Comparison of ENCODE assay signal across 10 cellular contexts in the genomic region with DNA sequence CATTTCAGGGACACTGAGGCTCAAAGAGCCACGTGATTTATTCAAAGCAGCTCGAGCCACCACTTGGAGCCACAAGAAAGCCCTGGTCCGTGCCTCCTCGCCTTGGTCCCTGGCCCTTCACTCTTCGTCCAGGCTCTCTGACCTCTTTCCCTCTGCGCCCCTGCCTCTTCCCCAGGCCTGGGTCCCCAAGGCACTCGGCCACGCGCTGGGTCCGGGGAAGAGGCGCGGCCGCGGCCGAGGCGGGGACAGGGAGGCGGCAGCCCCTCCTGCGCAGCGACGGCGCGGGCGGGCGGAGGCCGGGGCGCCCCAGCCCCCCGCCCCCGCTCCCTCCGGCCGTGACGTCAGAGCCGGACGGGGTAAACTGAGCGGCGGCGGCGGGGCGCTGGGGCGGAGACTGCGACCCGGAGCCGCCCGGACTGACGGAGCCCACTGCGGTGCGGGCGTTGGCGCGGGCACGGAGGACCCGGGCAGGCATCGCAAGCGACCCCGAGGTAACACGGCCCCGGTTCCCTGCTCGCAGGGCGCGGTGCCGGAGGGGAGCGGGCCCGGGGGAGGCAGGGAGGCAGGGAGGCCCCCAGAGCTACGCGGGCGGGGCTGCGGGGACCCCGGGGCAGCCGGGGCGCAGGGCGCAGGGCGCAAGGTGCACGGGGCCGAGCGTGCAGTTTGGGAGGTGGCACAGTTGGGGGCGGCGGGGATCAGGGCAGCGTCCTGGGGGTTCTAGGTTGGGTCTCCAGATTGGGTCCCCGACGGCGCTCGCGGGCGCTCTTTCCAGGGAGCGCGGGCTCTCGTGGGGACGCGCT. TPM values are rescaled to one million over a fixed set of nuclear protein-coding genes. Genes with fewer than 3 reads are reported as not detected.
A peak's percentile ranks its signal among the peaks of the same experiment; 100 is the strongest.
DNase-seq lines count a peak whose midpoint lies in the region; ATAC-seq and TF ChIP-seq lines count a peak whose summit lies in the region.
"Had no signal": no experiment of that assay in that cellular context is flagged by ENCODE, and none has a peak within 500 bp of the region (broad histone marks: within the 10 kb centered on the region; RNA-seq: fewer than 3 reads in every experiment).

A gene (plus strand): TSS at position 385 of the 800 bp plus-strand sequence. CDS start 580 bp downstream, outside the sequence.

- in situ Hi-C loops in ACHN (cut with HindIII; ENCODE audit: low pct_ligation_motif_present, low pct_unique_long_range_greater_than_20kb, low sequenced_read_pairs), result no loop called here

- CTCF ChIA-PET in activated CD4-positive, alpha-beta memory T cell treated with anti-CD3 and anti-CD28 coated beads, Interleukin-2, amount 10 ng/mL, durations not matched to agents 7 days and 5 days (lab: Charles Lee), result interaction anchor here (0.6 kb wide), 1 partner anchor 78 kb away, joined by 3 read pairs; no protein-coding TSS in a partner anchor

- no peaks in the 10 kb centered on the region for H3K9me3 ChIP-seq in left ventricle myocardium inferior (replicated peaks)
- H3K9me3 ChIP-seq in vagina, result no peaks in the 10 kb centered on the region

- H3K27me3 ChIP-seq in left ventricle myocardium inferior (ENCODE audit: low read depth) (peaks cover 98% of the 10 kb centered on the region), vagina (no peaks in the 10 kb centered on the region)

- H3K36me3 ChIP-seq in left ventricle myocardium inferior, result no peaks in the 10 kb centered on the region
- H3K36me3 ChIP-seq in vagina, result no peaks in the 10 kb centered on the region

- H3K27ac ChIP-seq in left ventricle myocardium inferior (replicated peaks) (no peak within 1 kb of the TSS), vagina (peak within 1 kb of the TSS; percentile 80)

- H3K4me3 ChIP-seq in left ventricle myocardium inferior, result peak within 1 kb of the TSS; percentile 46
- peak within 1 kb of the TSS; percentile 51 to 53 for H3K4me3 ChIP-seq in vagina

- no peaks in the 10 kb centered on the region for H3K4me1 Mint-ChIP-seq in central memory CD8-positive, alpha-beta T cell
- peaks cover 4% of the 10 kb centered on the region for H3K4me1 Mint-ChIP-seq in mesothelial cell of epicardium
- H3K4me1 Mint-ChIP-seq in activated CD4-positive, alpha-beta memory T cell treated with anti-CD3 and anti-CD28 coated beads, Interleukin-2, amount 10 ng/mL, durations not matched to agents 7 days and 5 days, result peaks cover 2% of the 10 kb centered on the region
- H3K4me1 Mint-ChIP-seq in stimulated activated memory B cell treated with anti-CD40 and anti-IgM and Interleukin-4, amounts not matched to agents 10 μg/mL and 1 μg/mL and 100 μg/mL, for 72 hours, result no peaks in the 10 kb centered on the region

- TF ChIP-seq CTCF in left ventricle myocardium inferior (IDR thresholded peaks at IDR 0.05; ENCODE audit: borderline replicate concordance) (no peak), mesothelial cell of epicardium (IDR thresholded peaks at IDR 0.05; ENCODE audit: unreplicated experiment) (no peak), vagina (IDR thresholded peaks at IDR 0.05) (no peak)

- H3K9me3 Mint-ChIP-seq in central memory CD8-positive, alpha-beta T cell, result no peaks in the 10 kb centered on the region
- H3K9me3 Mint-ChIP-seq in mesothelial cell of epicardium, result no peaks in the 10 kb centered on the region
- H3K9me3 Mint-ChIP-seq in activated CD4-positive, alpha-beta memory T cell treated with anti-CD3 and anti-CD28 coated beads, Interleukin-2, amount 10 ng/mL, durations not matched to agents 7 days and 5 days, result no peaks in the 10 kb centered on the region
- H3K9me3 Mint-ChIP-seq in stimulated activated memory B cell treated with anti-CD40 and anti-IgM and Interleukin-4, amounts not matched to agents 10 μg/mL and 1 μg/mL and 100 μg/mL, for 72 hours, result peaks cover 10% of the 10 kb centered on the region

- POLR2A ChIA-PET in activated CD4-positive, alpha-beta memory T cell treated with anti-CD3 and anti-CD28 coated beads, Interleukin-2, amount 10 ng/mL, durations not matched to agents 7 days and 5 days (lab: Charles Lee), result no interaction called here

- H3K36me3 Mint-ChIP-seq in central memory CD8-positive, alpha-beta T cell (ENCODE audit: insufficient read depth), result no peaks in the 10 kb centered on the region
- H3K36me3 Mint-ChIP-seq in mesothelial cell of epicardium, result no peaks in the 10 kb centered on the region
- H3K36me3 Mint-ChIP-seq in activated CD4-positive, alpha-beta memory T cell treated with anti-CD3 and anti-CD28 coated beads, Interleukin-2, amount 10 ng/mL, durations not matched to agents 7 days and 5 days (ENCODE audit: low read depth), result no peaks in the 10 kb centered on the region
- H3K36me3 Mint-ChIP-seq in stimulated activated memory B cell treated with anti-CD40 and anti-IgM and Interleukin-4, amounts not matched to agents 10 μg/mL and 1 μg/mL and 100 μg/mL, for 72 hours, result no peaks in the 10 kb centered on the region
- H3K36me3 Mint-ChIP-seq: memory B cell had no signal

- no peak for ATAC-seq in left ventricle myocardium superior
- no peak for ATAC-seq in central memory CD8-positive, alpha-beta T cell (replicated peaks; ENCODE audit: extremely low read depth, poor library complexity, severe bottlenecking)
- ATAC-seq in stimulated activated memory B cell treated with anti-CD40 and anti-IgM and Interleukin-4, amounts not matched to agents 10 μg/mL and 1 μg/mL and 100 μg/mL, for 72 hours, result no peak

- no peak for TF ChIP-seq POLR2A in vagina (IDR thresholded peaks at IDR 0.05)

- H3K4me3 Mint-ChIP-seq in central memory CD8-positive, alpha-beta T cell, result peak within 1 kb of the TSS; percentile 12
- H3K4me3 Mint-ChIP-seq in mesothelial cell of epicardium, result peak within 1 kb of the TSS; percentile 53
- no peak within 1 kb of the TSS for H3K4me3 Mint-ChIP-seq in activated CD4-positive, alpha-beta memory T cell treated with anti-CD3 and anti-CD28 coated beads, Interleukin-2, amount 10 ng/mL, durations not matched to agents 7 days and 5 days
- no peak within 1 kb of the TSS for H3K4me3 Mint-ChIP-seq in stimulated activated memory B cell treated with anti-CD40 and anti-IgM and Interleukin-4, amounts not matched to agents 10 μg/mL and 1 μg/mL and 100 μg/mL, for 72 hours
- H3K4me3 Mint-ChIP-seq: memory B cell had no signal

- intact Hi-C loops in left ventricle myocardium inferior (cut with micrococcal nuclease), result no loop called here
- intact Hi-C loops in left ventricle myocardium superior (cut with micrococcal nuclease), result no loop called here
- intact Hi-C loops in vagina (cut with DNase I), result no loop called here

- no peak within 1 kb of the TSS for H3K27ac Mint-ChIP-seq in central memory CD8-positive, alpha-beta T cell (ENCODE audit: low read depth)
- no peak within 1 kb of the TSS for H3K27ac Mint-ChIP-seq in mesothelial cell of epicardium
- H3K27ac Mint-ChIP-seq in activated CD4-positive, alpha-beta memory T cell treated with anti-CD3 and anti-CD28 coated beads, Interleukin-2, amount 10 ng/mL, durations not matched to agents 7 days and 5 days, result no peak within 1 kb of the TSS
- H3K27ac Mint-ChIP-seq in stimulated activated memory B cell treated with anti-CD40 and anti-IgM and Interleukin-4, amounts not matched to agents 10 μg/mL and 1 μg/mL and 100 μg/mL, for 72 hours, result no peak within 1 kb of the TSS
- H3K27ac Mint-ChIP-seq: memory B cell had no signal

- H3K4me1 ChIP-seq in left ventricle myocardium inferior, result peaks cover 11% of the 10 kb centered on the region
- peaks cover 5% of the 10 kb centered on the region for H3K4me1 ChIP-seq in vagina

- DNase-seq in left ventricle myocardium inferior (no peak), left ventricle myocardium superior (no peak), mesothelial cell of epicardium (ENCODE audit: low spot score in 2 of 2, unreplicated experiment in 2 of 2) (no peak), vagina (ENCODE audit: extremely low spot score in 2 of 2) (no peak), ACHN (no peak)
- no peak for DNase-seq in central memory CD8-positive, alpha-beta T cell (ENCODE audit: low spot score in 2 of 2)
- DNase-seq in activated CD4-positive, alpha-beta memory T cell treated with anti-CD3 and anti-CD28 coated beads, Interleukin-2, amount 10 ng/mL, durations not matched to agents 7 days and 5 days, result no peak
- DNase-seq: effector CD8-positive, alpha-beta T cell had no signal

- H3K27me3 Mint-ChIP-seq in central memory CD8-positive, alpha-beta T cell, result peaks cover 65% of the 10 kb centered on the region
- H3K27me3 Mint-ChIP-seq in mesothelial cell of epicardium (ENCODE audit: low read depth), result peaks cover 89% of the 10 kb centered on the region
- peaks cover 38% of the 10 kb centered on the region for H3K27me3 Mint-ChIP-seq in activated CD4-positive, alpha-beta memory T cell treated with anti-CD3 and anti-CD28 coated beads, Interleukin-2, amount 10 ng/mL, durations not matched to agents 7 days and 5 days
- peaks cover 41% of the 10 kb centered on the region for H3K27me3 Mint-ChIP-seq in stimulated activated memory B cell treated with anti-CD40 and anti-IgM and Interleukin-4, amounts not matched to agents 10 μg/mL and 1 μg/mL and 100 μg/mL, for 72 hours

RNA-seq across cellular contexts. Expression of the gene that starts here (rescaled TPM):
- total RNA-seq in left ventricle myocardium inferior, result 0.05 TPM
- 0.17 TPM for total RNA-seq in left ventricle myocardium superior
- 0.07 to 0.13 TPM (median 0.09 TPM) in 3 replicates for total RNA-seq in mesothelial cell of epicardium
- total RNA-seq in vagina, result 11.5 TPM
- total RNA-seq in activated CD4-positive, alpha-beta memory T cell treated with anti-CD3 and anti-CD28 coated beads, Interleukin-2, amount 10 ng/mL, durations not matched to agents 7 days and 5 days, result not detected

Comparison
In these comparisons a context has a peak if more than half of its experiments do, and no peak if none do; other contexts are left out.
1. RNA of the gene that starts here (total RNA-seq): 11.5 TPM in vagina (single experiment); 0.17 TPM in left ventricle myocardium superior (single experiment), 0.07 to 0.13 TPM in mesothelial cell of epicardium, 0.05 TPM in left ventricle myocardium inferior (single experiment) and not detected in activated CD4-positive, alpha-beta memory T cell treated with anti-CD3 and anti-CD28 coated beads, Interleukin-2, amount 10 ng/mL, durations not matched to agents 7 days and 5 days; every median in the first group is over 10 times any median in the second.
2. H3K4me3 Mint-ChIP-seq: peak in central memory CD8-positive, alpha-beta T cell (single experiment) and mesothelial cell of epicardium (single experiment); none in activated CD4-positive, alpha-beta memory T cell treated with anti-CD3 and anti-CD28 coated beads, Interleukin-2, amount 10 ng/mL, durations not matched to agents 7 days and 5 days (single experiment) and stimulated activated memory B cell treated with anti-CD40 and anti-IgM and Interleukin-4, amounts not matched to agents 10 μg/mL and 1 μg/mL and 100 μg/mL, for 72 hours (single experiment).